ENCODE assay signal across 8 cellular contexts in genomic region chr10:86411281-86411841, GRCh38. TPM values are rescaled to one million over a fixed set of nuclear protein-coding genes. Genes with fewer than 3 reads are reported as not detected.
DNase-seq lines count a peak whose midpoint lies in the region; ATAC-seq and TF ChIP-seq lines count a peak whose summit lies in the region.

No MANE protein-coding gene starts in this region.

- 41 to 52% (median 46%) methylated on average over 7 of the region's 7 CpGs for WGBS in psoas muscle, 3 donors

- no peaks in the 10 kb centered on the region for H3K36me3 Mint-ChIP-seq in CD4-positive, alpha-beta memory T cell
- peaks cover 11% of the 10 kb centered on the region for H3K36me3 Mint-ChIP-seq in activated naive CD8-positive, alpha-beta T cell treated with anti-CD3 and anti-CD28 coated beads for 36 hours

- peak overlapping the region; percentile 42 for H3K27ac ChIP-seq in CD4-positive, alpha-beta memory T cell (ENCODE audit: low read depth, low read length)
- H3K27ac ChIP-seq in uterus (peak overlapping the region; percentile 29 to 69), psoas muscle (no peak overlapping the region)

- H3K27me3 Mint-ChIP-seq in CD4-positive, alpha-beta memory T cell: no peaks in the 10 kb centered on the region
- H3K27me3 Mint-ChIP-seq in activated naive CD8-positive, alpha-beta T cell treated with anti-CD3 and anti-CD28 coated beads for 36 hours: no peaks in the 10 kb centered on the region

- no peaks in the 10 kb centered on the region for H3K9me3 Mint-ChIP-seq in CD4-positive, alpha-beta memory T cell
- peaks cover 7% of the 10 kb centered on the region for H3K9me3 Mint-ChIP-seq in activated naive CD8-positive, alpha-beta T cell treated with anti-CD3 and anti-CD28 coated beads for 36 hours

- H3K4me1 ChIP-seq in CD4-positive, alpha-beta memory T cell (ENCODE audit: insufficient read depth, low read length): peaks cover 46% of the 10 kb centered on the region
- H3K4me1 ChIP-seq in uterus (peaks cover 0 to 10% of the 10 kb centered on the region in 2 donors), psoas muscle (no peaks in the 10 kb centered on the region)

- H3K27me3 ChIP-seq in CD4-positive, alpha-beta memory T cell (ENCODE audit: insufficient read depth, low read length): no peaks in the 10 kb centered on the region
- H3K27me3 ChIP-seq in uterus (no peaks in the 10 kb centered on the region), psoas muscle (ENCODE audit: insufficient read depth in 3 of 3, low read length in 2 of 3) (no peaks in the 10 kb centered on the region)

- peaks cover 34 to 59% (median 43%) of the 10 kb centered on the region in 4 donors for H3K4me1 Mint-ChIP-seq in CD4-positive, alpha-beta memory T cell
- peaks cover 49% of the 10 kb centered on the region for H3K4me1 Mint-ChIP-seq in activated naive CD8-positive, alpha-beta T cell treated with anti-CD3 and anti-CD28 coated beads for 36 hours

- intact Hi-C loops in CD4-positive, alpha-beta memory T cell (cut with micrococcal nuclease): loop anchor here (1.0 kb wide), 2 partner anchors 11 to 110 kb away; partner anchors contain the start of gene WAPL
- intact Hi-C loops in uterus (cut with DNase I; ENCODE audit: low total_unique reads) (no loop called here), psoas muscle (cut with DNase I) (no loop called here)

- peak overlapping the region; percentile 74 to 94 (median 89) for H3K27ac Mint-ChIP-seq in CD4-positive, alpha-beta memory T cell
- H3K27ac Mint-ChIP-seq in activated naive CD8-positive, alpha-beta T cell treated with anti-CD3 and anti-CD28 coated beads for 36 hours: peak overlapping the region; percentile 91

- peak in 2 of 5 donors; percentile 26 to 45 for DNase-seq in CD4-positive, alpha-beta memory T cell
- DNase-seq in HT1080 (ENCODE audit: low read depth) (peak; percentile 56), left kidney (ENCODE audit: low read depth, low spot score) (peak; percentile 63), uterus (peak; percentile 28 to 37), DMS 273 (lab: John Stamatoyannopoulos, UW; ENCODE audit: unreplicated experiment) (no peak), psoas muscle (no peak)
- DNase-seq in activated naive CD8-positive, alpha-beta T cell treated with anti-CD3 and anti-CD28 coated beads for 36 hours: peak; percentile 42

- H3K4me3 Mint-ChIP-seq in CD4-positive, alpha-beta memory T cell: peak overlapping the region; percentile 54 to 84 (median 78)
- H3K4me3 Mint-ChIP-seq in activated naive CD8-positive, alpha-beta T cell treated with anti-CD3 and anti-CD28 coated beads for 36 hours: peak overlapping the region; percentile 57

- CTCF ChIA-PET in CD4-positive, alpha-beta memory T cell (lab: Charles Lee; ENCODE audit: partially characterized antibody): interaction anchor here (0.8 to 2.6 kb wide), 7 partner anchors 9 to 176 kb away, joined by 3 to 51 read pairs (median 5); no protein-coding TSS in a partner anchor

- POLR2A ChIA-PET in CD4-positive, alpha-beta memory T cell (lab: Charles Lee; ENCODE audit: partially characterized antibody): interaction anchor here (0.6 to 6.6 kb wide), 2 partner anchors 10 to 49 kb away, joined by 3 to 134 read pairs; no protein-coding TSS in a partner anchor

- ATAC-seq in GM19438 (IDR thresholded peaks at IDR 0.05; ENCODE audit: low read depth, unreplicated experiment) (peak; percentile 46), psoas muscle (no peak)

- no peak for TF ChIP-seq POLR2A in uterus (IDR thresholded peaks at IDR 0.05)

- H3K36me3 ChIP-seq in CD4-positive, alpha-beta memory T cell (ENCODE audit: insufficient read depth, low read length): no peaks in the 10 kb centered on the region
- H3K36me3 ChIP-seq in uterus: no peaks in the 10 kb centered on the region
- H3K36me3 ChIP-seq in psoas muscle (ENCODE audit: insufficient read depth in 1 of 2, low read depth in 1 of 2): no peaks in the 10 kb centered on the region

- no peak overlapping the region for H3K4me3 ChIP-seq in CD4-positive, alpha-beta memory T cell (ENCODE audit: low read length in 2 of 2)
- H3K4me3 ChIP-seq in uterus: no peak overlapping the region
- H3K4me3 ChIP-seq in psoas muscle: no peak overlapping the region

- H3K9me3 ChIP-seq in CD4-positive, alpha-beta memory T cell (ENCODE audit: control insufficient read depth in 1 of 2, low read length in 2 of 2): no peaks in the 10 kb centered on the region
- H3K9me3 ChIP-seq in uterus (no peaks in the 10 kb centered on the region), psoas muscle (no peaks in the 10 kb centered on the region)

- TF ChIP-seq CTCF in uterus (IDR thresholded peaks at IDR 0.05) (no peak), psoas muscle (IDR thresholded peaks at IDR 0.05) (no peak)

RNA-seq across cellular contexts. Expression of gene GRID1, which starts 44.8 kb away (rescaled TPM):
- not detected for total RNA-seq in CD4-positive, alpha-beta memory T cell
- polyA plus RNA-seq in CD4-positive, alpha-beta memory T cell: not detected
- total RNA-seq in HT1080 (2014; rRNA removed; shearing (Covaris generic)): 2.6 and 5.4 TPM in 2 replicates
- polyA plus RNA-seq in HT1080 (2015; cell fraction: cytosol; rRNA removed): 1.5 and 1.9 TPM in 2 replicates
- polyA plus RNA-seq in HT1080 (2015; cell fraction: nucleus; rRNA removed): 2.1 and 2.3 TPM in 2 replicates
- total RNA-seq in activated naive CD8-positive, alpha-beta T cell treated with anti-CD3 and anti-CD28 coated beads for 36 hours: not detected
- total RNA-seq in uterus (1 to 10 TPM in 3 of 4 donors, under 1 TPM in 1; 0.88 to 7.3 (median 4.1) TPM), psoas muscle (under 1 TPM; 0.20 to 0.56 (median 0.31) TPM)
- under 1 TPM; 0.17 to 0.25 (median 0.22) TPM for polyA plus RNA-seq in psoas muscle

Comparison
In these comparisons a context has a peak if more than half of its experiments do, and no peak if none do; other contexts are left out.
1. DNase-seq: peak in HT1080 (single experiment), activated naive CD8-positive, alpha-beta T cell treated with anti-CD3 and anti-CD28 coated beads for 36 hours (single experiment), left kidney (single experiment) and uterus (2 of 2); none in DMS 273 (single experiment) and psoas muscle (0 of 2).